ENCODE assay signal across 18 cellular contexts in genomic region chr2:84247532-84247931, GRCh38.
"Had no signal": no experiment of that assay in that cellular context is flagged by ENCODE, and none has a peak within 500 bp of the region (broad histone marks: within the 10 kb centered on the region; RNA-seq: fewer than 3 reads in every experiment).

No MANE protein-coding gene starts in this region.

- H3K27me3 Mint-ChIP-seq: activated CD4-positive, alpha-beta memory T cell treated with anti-CD3 and anti-CD28 coated beads, Interleukin-2, amount 10 ng/mL, durations not matched to agents 7 days and 5 days; activated naive CD8-positive, alpha-beta T cell had no signal

- H3K4me3 ChIP-seq: dorsolateral prefrontal cortex, heart right ventricle, lung, prostate gland, spleen, transverse colon had no signal

- H3K36me3 Mint-ChIP-seq: activated naive CD8-positive, alpha-beta T cell; natural killer cell had no signal

- H3K27ac Mint-ChIP-seq: activated CD4-positive, alpha-beta memory T cell treated with anti-CD3 and anti-CD28 coated beads, Interleukin-2, amount 10 ng/mL, durations not matched to agents 7 days and 5 days; activated naive CD8-positive, alpha-beta T cell; natural killer cell had no signal

- DNase-seq: activated CD4-positive, alpha-beta memory T cell treated with anti-CD3 and anti-CD28 coated beads, Interleukin-2, amount 10 ng/mL, durations not matched to agents 7 days and 5 days; activated gamma-delta T cell; activated T-cell treated with anti-CD3 and anti-CD28 coated beads, Interleukin-2, amount 50 U/mL, for 48 hours; amygdala; dorsolateral prefrontal cortex; heart right ventricle; natural killer cell; occipital lobe; spleen; stimulated activated CD4-positive, alpha-beta T cell treated with anti-CD3 and anti-CD28 coated beads, Interleukin-2, amount 100 ng/mL, for 24 hours; stimulated activated naive CD4-positive, alpha-beta T cell; substantia nigra; SW 1271; transverse colon had no signal

- H3K4me3 Mint-ChIP-seq: activated CD4-positive, alpha-beta memory T cell treated with anti-CD3 and anti-CD28 coated beads, Interleukin-2, amount 10 ng/mL, durations not matched to agents 7 days and 5 days; activated naive CD8-positive, alpha-beta T cell; natural killer cell had no signal

- H3K4me1 Mint-ChIP-seq: activated CD4-positive, alpha-beta memory T cell treated with anti-CD3 and anti-CD28 coated beads, Interleukin-2, amount 10 ng/mL, durations not matched to agents 7 days and 5 days had no signal

- ATAC-seq: heart right ventricle, natural killer cell, sciatic nerve had no signal

- H3K9me3 Mint-ChIP-seq: activated CD4-positive, alpha-beta memory T cell treated with anti-CD3 and anti-CD28 coated beads, Interleukin-2, amount 10 ng/mL, durations not matched to agents 7 days and 5 days; natural killer cell had no signal
